1 cellular context compared by ENCODE assay signal in genomic region chr16:49776085-49776501, GRCh38.
TF ChIP-seq lines count a peak whose summit lies in the region.

No MANE protein-coding gene starts in this region.

TF ChIP-seq in SK-N-SH, 30 proteins besides CTCF, POLR2A, EP300 and RAD21 (continued from another document):
- TF ChIP-seq IRF3 (IDR thresholded peaks at IDR 0.05; ENCODE audit: low read depth, low read length), result no peak
- TF ChIP-seq YY1 (IDR thresholded peaks at IDR 0.05; ENCODE audit: low read depth), result no peak
- TF ChIP-seq TAF1 (IDR thresholded peaks at IDR 0.05; ENCODE audit: borderline replicate concordance, low read depth, low read length), result no peak
